ENCODE assay signal across 39 cellular contexts in the genomic region with DNA sequence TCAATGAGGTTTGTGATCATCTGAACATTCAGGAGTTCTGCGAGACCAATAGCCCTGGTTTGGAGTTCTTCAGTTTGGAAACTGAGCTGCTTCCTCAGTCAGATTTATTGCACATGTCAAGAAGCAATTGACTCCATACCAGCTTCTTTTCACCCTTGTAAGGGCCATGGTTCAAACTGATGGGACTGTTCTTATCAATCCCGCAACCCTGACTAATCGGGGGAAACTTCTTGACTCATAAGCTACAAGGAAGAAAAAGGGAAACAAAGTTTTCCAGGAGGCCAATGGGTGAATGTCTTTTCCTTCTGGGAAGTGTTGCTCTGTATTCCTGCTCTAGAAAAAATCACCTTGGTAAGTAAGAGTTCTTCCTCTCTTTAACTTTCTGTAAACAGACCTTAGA.
"Had no signal": no experiment of that assay in that cellular context is flagged by ENCODE, and none has a peak within 500 bp of the region (broad histone marks: within the 10 kb centered on the region; RNA-seq: fewer than 3 reads in every experiment).

No MANE protein-coding gene starts in this region.

- ATAC-seq: activated naive CD4-positive, alpha-beta T cell treated with anti-CD3 and anti-CD28 coated beads, Interleukin-2, amount 50 U/mL, for 72 hours; activated naive CD8-positive, alpha-beta T cell treated with anti-CD3 and anti-CD28 coated beads, Interleukin-2, amount 50 U/mL, for 24 hours; activated T-cell treated with anti-CD3 and anti-CD28 coated beads, Interleukin-2, amount 50 U/mL, for 4 hours; activated T-cell treated with anti-CD3 and anti-CD28 coated beads, Interleukin-2, amount 50 U/mL, for 72 hours; activated T-helper 17 cell treated with anti-CD3 and anti-CD28 coated beads, Interleukin-2, amount 50 U/mL, for 72 hours; body of pancreas had no signal

- FAIRE-seq: astrocyte had no signal

- H3K4me1 ChIP-seq: adrenal gland, body of pancreas, breast epithelium had no signal

- H3K4me3 ChIP-seq: adrenal gland, ascending aorta, body of pancreas, breast epithelium, cardiac muscle cell had no signal

- H3K9me3 ChIP-seq: adrenal gland, ascending aorta, body of pancreas, breast epithelium had no signal

- H3K27ac ChIP-seq: adrenal gland, ascending aorta, body of pancreas, brain microvascular endothelial cell, breast epithelium, cardiac muscle cell had no signal

- H3K27me3 ChIP-seq: adrenal gland, ascending aorta, body of pancreas, brain microvascular endothelial cell, breast epithelium, cardiac muscle cell had no signal

- H3K36me3 ChIP-seq: adrenal gland, ascending aorta, brain microvascular endothelial cell, breast epithelium, cardiac muscle cell had no signal

- H3K4me1 Mint-ChIP-seq: activated naive CD4-positive, alpha-beta T cell treated with anti-CD3 and anti-CD28 coated beads, Interleukin-2, amount 10 ng/mL, durations not matched to agents 7 days and 5 days; activated naive CD8-positive, alpha-beta T cell treated with anti-CD3 and anti-CD28 coated beads, Interleukin-2, amount 10 ng/mL, durations not matched to agents 7 days and 5 days; activated T-helper 17 cell treated with anti-CD3 and anti-CD28 coated beads, Interleukin-2, amount 50 U/mL, for 72 hours; central memory CD8-positive, alpha-beta T cell had no signal

- H3K27ac Mint-ChIP-seq: activated naive CD4-positive, alpha-beta T cell treated with anti-CD3 and anti-CD28 coated beads for 36 hours; activated naive CD4-positive, alpha-beta T cell treated with anti-CD3 and anti-CD28 coated beads, Interleukin-2, amount 10 ng/mL, durations not matched to agents 7 days and 5 days; activated naive CD4-positive, alpha-beta T cell treated with anti-CD3 and anti-CD28 coated beads, Interleukin-2, amount 50 U/mL, for 24 hours; activated naive CD4-positive, alpha-beta T cell treated with anti-CD3 and anti-CD28 coated beads, Interleukin-2, amount 50 U/mL, for 72 hours; activated naive CD8-positive, alpha-beta T cell; activated naive CD8-positive, alpha-beta T cell treated with anti-CD3 and anti-CD28 coated beads for 36 hours; activated naive CD8-positive, alpha-beta T cell treated with anti-CD3 and anti-CD28 coated beads, Interleukin-2, amount 10 ng/mL, durations not matched to agents 7 days and 5 days; activated naive CD8-positive, alpha-beta T cell treated with anti-CD3 and anti-CD28 coated beads, Interleukin-2, amount 50 U/mL, for 24 hours; activated T-cell treated with anti-CD3 and anti-CD28 coated beads, Interleukin-2, amount 50 U/mL, for 24 hours; activated T-cell treated with anti-CD3 and anti-CD28 coated beads, Interleukin-2, amount 50 U/mL, for 72 hours; activated T-helper 1 cell treated with anti-CD3 and anti-CD28 coated beads, Interleukin-12 subunit alpha, Interleukin-12 subunit beta, Interleukin-2, Interleukin-4 antibody, amounts not matched to agents 30 ng/mL and 10 ng/mL and 1 ng/mL, durations not matched to agents 14 hours and 24 hours and 36 hours; activated T-helper 17 cell treated with anti-CD3 and anti-CD28 coated beads, Interleukin-2, amount 50 U/mL, for 72 hours; activated T-helper 2 cell treated with anti-CD3 and anti-CD28 coated beads, Interferon-gamma antibody, Interleukin-2, Interleukin-4, amounts not matched to agents 10 μg/mL and 5 μg/mL and 100 μg/mL, durations not matched to agents 14 hours and 24 hours and 36 hours; brain had no signal

- H3K27me3 Mint-ChIP-seq: activated naive CD4-positive, alpha-beta T cell treated with anti-CD3 and anti-CD28 coated beads, Interleukin-2, amount 10 ng/mL, durations not matched to agents 7 days and 5 days; activated naive CD8-positive, alpha-beta T cell treated with anti-CD3 and anti-CD28 coated beads, Interleukin-2, amount 10 ng/mL, durations not matched to agents 7 days and 5 days had no signal

- H3K36me3 Mint-ChIP-seq: activated naive CD4-positive, alpha-beta T cell treated with anti-CD3 and anti-CD28 coated beads, Interleukin-2, amount 10 ng/mL, durations not matched to agents 7 days and 5 days; activated naive CD4-positive, alpha-beta T cell treated with anti-CD3 and anti-CD28 coated beads, Interleukin-2, amount 50 U/mL, for 24 hours; activated naive CD8-positive, alpha-beta T cell treated with anti-CD3 and anti-CD28 coated beads for 36 hours; activated naive CD8-positive, alpha-beta T cell treated with anti-CD3 and anti-CD28 coated beads, Interleukin-2, amount 10 ng/mL, durations not matched to agents 7 days and 5 days; brain had no signal

- H3K9me3 Mint-ChIP-seq: activated naive CD4-positive, alpha-beta T cell treated with anti-CD3 and anti-CD28 coated beads, Interleukin-2, amount 10 ng/mL, durations not matched to agents 7 days and 5 days; activated naive CD4-positive, alpha-beta T cell treated with anti-CD3 and anti-CD28 coated beads, Interleukin-2, amount 50 U/mL, for 24 hours; activated naive CD4-positive, alpha-beta T cell treated with anti-CD3 and anti-CD28 coated beads, Interleukin-2, amount 50 U/mL, for 72 hours; activated naive CD8-positive, alpha-beta T cell treated with anti-CD3 and anti-CD28 coated beads for 36 hours; activated naive CD8-positive, alpha-beta T cell treated with anti-CD3 and anti-CD28 coated beads, Interleukin-2, amount 10 ng/mL, durations not matched to agents 7 days and 5 days; activated naive CD8-positive, alpha-beta T cell treated with anti-CD3 and anti-CD28 coated beads, Interleukin-2, amount 50 U/mL, for 24 hours; activated T-cell treated with anti-CD3 and anti-CD28 coated beads, Interleukin-2, amount 50 U/mL, for 24 hours; activated T-cell treated with anti-CD3 and anti-CD28 coated beads, Interleukin-2, amount 50 U/mL, for 4 hours; activated T-helper 2 cell treated with anti-CD3 and anti-CD28 coated beads, Interferon-gamma antibody, Interleukin-2, Interleukin-4, amounts not matched to agents 10 μg/mL and 5 μg/mL and 100 μg/mL, durations not matched to agents 14 hours and 24 hours and 36 hours had no signal

- DNase-seq: activated effector memory CD4-positive, alpha-beta T cell treated with anti-CD3 and anti-CD28 coated beads, Interleukin-2, amount 50 U/mL, for 16 hours; activated effector memory CD4-positive, alpha-beta T cell treated with Interleukin-2 at 50 U/mL for 16 hours; activated gamma-delta T cell; activated gamma-delta T cell treated with Interleukin-2 at 50 U/mL for 16 hours; activated naive CD4-positive, alpha-beta T cell; activated naive CD4-positive, alpha-beta T cell treated with anti-CD3 and anti-CD28 coated beads for 36 hours; activated naive CD4-positive, alpha-beta T cell treated with anti-CD3 and anti-CD28 coated beads, Interleukin-2, amount 10 ng/mL, durations not matched to agents 7 days and 5 days; activated naive CD4-positive, alpha-beta T cell treated with anti-CD3 and anti-CD28 coated beads, Interleukin-2, amount 50 U/mL, for 16 hours; activated naive CD4-positive, alpha-beta T cell treated with Interleukin-2 at 50 U/mL for 16 hours; activated naive CD8-positive, alpha-beta T cell treated with anti-CD3 and anti-CD28 coated beads for 36 hours; activated naive CD8-positive, alpha-beta T cell treated with anti-CD3 and anti-CD28 coated beads, Interleukin-2, amount 10 ng/mL, durations not matched to agents 7 days and 5 days; activated naive CD8-positive, alpha-beta T cell treated with anti-CD3 and anti-CD28 coated beads, Interleukin-2, amount 50 U/mL, for 24 hours; activated T-cell treated with anti-CD3 and anti-CD28 coated beads, Interleukin-2, amount 50 U/mL, for 1 hour; activated T-cell treated with anti-CD3 and anti-CD28 coated beads, Interleukin-2, amount 50 U/mL, for 24 hours; activated T-cell treated with anti-CD3 and anti-CD28 coated beads, Interleukin-2, amount 50 U/mL, for 4 hours; activated T-cell treated with anti-CD3 and anti-CD28 coated beads, Interleukin-2, amount 50 U/mL, for 48 hours; activated T-cell treated with anti-CD3 and anti-CD28 coated beads, Interleukin-2, amount 50 U/mL, for 72 hours; adrenal gland; amniotic stem cell; amygdala; anterior cingulate cortex; aorta; body of pancreas; brain microvascular endothelial cell; caudate nucleus; central memory CD4-positive, alpha-beta T cell; cerebellar nuclear complex had no signal

- H3K4me3 Mint-ChIP-seq: activated naive CD4-positive, alpha-beta T cell treated with anti-CD3 and anti-CD28 coated beads for 36 hours; activated naive CD4-positive, alpha-beta T cell treated with anti-CD3 and anti-CD28 coated beads, Interleukin-2, amount 10 ng/mL, durations not matched to agents 7 days and 5 days; activated naive CD4-positive, alpha-beta T cell treated with anti-CD3 and anti-CD28 coated beads, Interleukin-2, amount 50 U/mL, for 24 hours; activated naive CD8-positive, alpha-beta T cell; activated naive CD8-positive, alpha-beta T cell treated with anti-CD3 and anti-CD28 coated beads for 36 hours; activated naive CD8-positive, alpha-beta T cell treated with anti-CD3 and anti-CD28 coated beads, Interleukin-2, amount 10 ng/mL, durations not matched to agents 7 days and 5 days; activated naive CD8-positive, alpha-beta T cell treated with anti-CD3 and anti-CD28 coated beads, Interleukin-2, amount 50 U/mL, for 24 hours; activated T-cell treated with anti-CD3 and anti-CD28 coated beads, Interleukin-2, amount 50 U/mL, for 24 hours; activated T-cell treated with anti-CD3 and anti-CD28 coated beads, Interleukin-2, amount 50 U/mL, for 4 hours; activated T-cell treated with anti-CD3 and anti-CD28 coated beads, Interleukin-2, amount 50 U/mL, for 72 hours; activated T-helper 1 cell treated with anti-CD3 and anti-CD28 coated beads, Interleukin-12 subunit alpha, Interleukin-12 subunit beta, Interleukin-2, Interleukin-4 antibody, amounts not matched to agents 30 ng/mL and 10 ng/mL and 1 ng/mL, durations not matched to agents 14 hours and 24 hours and 36 hours; activated T-helper 17 cell treated with anti-CD3 and anti-CD28 coated beads, Interleukin-2, amount 50 U/mL, for 72 hours; brain; central memory CD8-positive, alpha-beta T cell had no signal
